ENCODE assay signal across 22 cellular contexts in the genomic region with DNA sequence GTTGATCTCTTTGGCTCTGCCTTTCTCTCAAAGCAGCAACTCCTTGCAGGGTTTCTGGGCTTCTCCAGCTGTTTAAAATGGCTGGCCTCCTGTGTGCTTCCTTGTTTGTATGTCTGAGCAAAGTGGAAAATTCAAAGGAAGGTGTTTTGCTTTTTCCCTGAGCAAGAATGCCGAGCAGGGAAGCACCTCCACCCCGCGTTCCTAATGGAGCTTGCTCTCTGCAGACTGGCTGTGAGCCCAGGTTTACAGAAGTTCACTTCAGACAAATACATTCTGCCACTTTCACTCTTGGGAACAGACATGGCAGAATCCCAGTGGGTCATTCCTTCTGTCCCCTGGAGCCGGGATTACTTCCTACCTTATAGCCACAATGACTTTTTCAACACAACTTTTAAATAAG.
DNase-seq lines count a peak whose midpoint lies in the region; ATAC-seq, FAIRE-seq and TF ChIP-seq lines count a peak whose summit lies in the region.
"Had no signal": no experiment of that assay in that cellular context is flagged by ENCODE, and none has a peak within 500 bp of the region (broad histone marks: within the 10 kb centered on the region; RNA-seq: fewer than 3 reads in every experiment).

No MANE protein-coding gene starts in this region.

- H2AFZ ChIP-seq in HepG2 (ENCODE audit: low read length) (no peak overlapping the region), H1 (ENCODE audit: low read length) (no peak overlapping the region)

- no peak overlapping the region for H2BK12ac ChIP-seq in H1 (ENCODE audit: low read depth, low read length)

- CTCF ChIA-PET in HepG2 (lab: Yijun Ruan, JAX; ENCODE audit: low intra/inter-chr PET ratio, low total read pairs): no interaction called here
- CTCF ChIA-PET in H1 (lab: Charles Lee; ENCODE audit: partially characterized antibody): interaction anchor here (2.0 kb wide), 1 partner anchor 164 kb away, joined by 5 read pairs; no protein-coding TSS in a partner anchor

- H3K4me1 Mint-ChIP-seq in activated T-cell treated with anti-CD3 and anti-CD28 coated beads, Interleukin-2, amount 50 U/mL, for 24 hours (ENCODE audit: low read depth): no peaks in the 10 kb centered on the region
- no peaks in the 10 kb centered on the region for H3K4me1 Mint-ChIP-seq in stimulated activated naive CD8-positive, alpha-beta T cell treated with anti-CD3 and anti-CD28 coated beads, Interleukin-15, amount 100 ng/mL, for 72 hours
- H3K4me1 Mint-ChIP-seq: activated naive CD4-positive, alpha-beta T cell treated with anti-CD3 and anti-CD28 coated beads, Interleukin-2, amount 50 U/mL, for 24 hours had no signal

- H3K4me2 ChIP-seq in HepG2 (ENCODE audit: low read depth, low read length): no peak overlapping the region
- no peak overlapping the region; a peak in 1 of 4 replicates for H3K4me2 ChIP-seq in H1 (ENCODE audit: insufficient read depth in 1 of 2, low read depth in 2 of 2, low read length in 2 of 2)
- H3K4me2 ChIP-seq: KMS-11 had no signal

- DNase-seq in HepG2 (ENCODE audit: low spot score) (no peak), H1 (ENCODE audit: low read depth in 1 of 2, low spot score in 2 of 2) (no peak), medulla oblongata (ENCODE audit: extremely low spot score) (peak; percentile 70)
- no peak for DNase-seq in activated T-cell treated with anti-CD3 and anti-CD28 coated beads, Interleukin-2, amount 50 U/mL, for 24 hours
- DNase-seq in activated effector memory CD4-positive, alpha-beta T cell treated with anti-CD3 and anti-CD28 coated beads, Interleukin-2, amount 50 U/mL, for 16 hours: no peak
- no peak for DNase-seq in stimulated activated naive CD8-positive, alpha-beta T cell treated with anti-CD3 and anti-CD28 coated beads, Interleukin-15, amount 100 ng/mL, for 72 hours
- DNase-seq: activated CD4-positive, alpha-beta T cell treated with anti-CD3 and anti-CD28 coated beads for 4 hours; activated CD8-positive, alpha-beta memory T cell treated with anti-CD3 and anti-CD28 coated beads, Interleukin-2, amount 50 U/mL, for 48 hours; central memory CD4-positive, alpha-beta T cell; COR-L47; HFFc6; NCI-H146; stimulated activated CD4-positive, alpha-beta T cell treated with anti-CD3 and anti-CD28 coated beads, Interleukin-1b, Interleukin-23, amount 100 ng/mL, for 48 hours; T-helper 9 cell had no signal

- no peak overlapping the region for H3K23ac ChIP-seq in H1 (ENCODE audit: insufficient read length)

- POLR2A ChIA-PET in HepG2 (lab: Yijun Ruan, JAX): no interaction called here
- POLR2A ChIA-PET in H1 (lab: Charles Lee; ENCODE audit: partially characterized antibody): no interaction called here

- no peak overlapping the region for H2AK5ac ChIP-seq in H1 (ENCODE audit: low read depth, low read length)

- in situ Hi-C loops in HepG2 (cut with HindIII; ENCODE audit: extremely low pct_ligation_motif_present, low pct_unique_long_range_greater_than_20kb): no loop called here

- H3K27me3 ChIP-seq in liver (ENCODE audit: control insufficient read depth in 4 of 4, insufficient read depth in 4 of 4, low read length in 3 of 4) (no peaks in the 10 kb centered on the region), HepG2 (ENCODE audit: control insufficient read depth in 1 of 2, insufficient read depth in 2 of 2, low read length in 2 of 2) (no peaks in the 10 kb centered on the region; a peak in 2 of 5 replicates), H1 (replicated peaks in 1 of 4; ENCODE audit: control insufficient read depth in 3 of 4, extremely low read depth in 1 of 4, insufficient read depth in 3 of 4, low read length in 3 of 4) (no peaks in the 10 kb centered on the region), gastroesophageal sphincter (no peaks in the 10 kb centered on the region)
- H3K27me3 ChIP-seq: SJSA1 had no signal

- H3K9me3 Mint-ChIP-seq in activated T-cell treated with anti-CD3 and anti-CD28 coated beads, Interleukin-2, amount 50 U/mL, for 24 hours: no peaks in the 10 kb centered on the region
- H3K9me3 Mint-ChIP-seq in stimulated activated naive CD8-positive, alpha-beta T cell treated with anti-CD3 and anti-CD28 coated beads, Interleukin-15, amount 100 ng/mL, for 72 hours: no peaks in the 10 kb centered on the region
- H3K9me3 Mint-ChIP-seq: activated naive CD4-positive, alpha-beta T cell treated with anti-CD3 and anti-CD28 coated beads, Interleukin-2, amount 50 U/mL, for 24 hours; HFFc6 had no signal

- intact Hi-C loops in HepG2 (cut with micrococcal nuclease; ENCODE audit: unreplicated experiment): no loop called here

- H4K91ac ChIP-seq in H1 (replicated peaks; ENCODE audit: insufficient read length, low read length): no peak overlapping the region

- H3K4me3 ChIP-seq in liver (ENCODE audit: low read depth in 1 of 3, low read length in 3 of 3) (peak overlapping the region in 1 of 3 donors; percentile 10), HepG2 (replicated peaks in 1 of 3; ENCODE audit: insufficient read depth in 1 of 3, low read depth in 2 of 3, low read length in 3 of 3) (no peak overlapping the region), H1 (ENCODE audit: extremely low read depth in 1 of 4, insufficient read depth in 2 of 4, low read depth in 3 of 4, low read length in 4 of 4) (no peak overlapping the region), gastroesophageal sphincter (no peak overlapping the region)
- H3K4me3 ChIP-seq: SJSA1, thoracic aorta had no signal

- no peak overlapping the region for H2BK120ac ChIP-seq in H1 (replicated peaks; ENCODE audit: low read depth, low read length)

- no peak overlapping the region for H4K8ac ChIP-seq in H1 (ENCODE audit: extremely low read depth, insufficient read depth, low read length)

- TF ChIP-seq CTCF in liver (IDR thresholded peaks at IDR 0.05; ENCODE audit: low read depth, low read length, missing input control): no peak
- TF ChIP-seq CTCF in HepG2 (CRISPR knock-in tag; IDR thresholded peaks at IDR 0.05): no peak
- TF ChIP-seq CTCF in H1 (IDR thresholded peaks at IDR 0.05; ENCODE audit: control extremely low read depth in 1 of 3, insufficient read depth in 1 of 3, low read depth in 1 of 3, low read length in 3 of 3): no peak
- no peak for TF ChIP-seq CTCF in gastroesophageal sphincter (IDR thresholded peaks at IDR 0.05)

- H3K4me1 ChIP-seq in liver (ENCODE audit: control insufficient read depth in 4 of 4, insufficient read depth in 4 of 4, low read length in 3 of 4) (peaks cover 0 to 3% (median 1%) of the 10 kb centered on the region in 4 donors), HepG2 (ENCODE audit: insufficient read depth, low read length) (no peaks in the 10 kb centered on the region), H1 (replicated peaks in 1 of 4; ENCODE audit: control insufficient read depth in 3 of 4, insufficient read depth in 4 of 4, low read length in 3 of 4) (peaks cover 5 to 16% (median 11%) of the 10 kb centered on the region in 4 experiments), gastroesophageal sphincter (peaks cover 2 to 27% (median 2%) of the 10 kb centered on the region in 3 donors)

- H4K5ac ChIP-seq in H1 (ENCODE audit: insufficient read length, low read depth, low read length): no peak overlapping the region

- H3K4me3 Mint-ChIP-seq in activated T-cell treated with anti-CD3 and anti-CD28 coated beads, Interleukin-2, amount 50 U/mL, for 24 hours: no peak overlapping the region
- no peak overlapping the region for H3K4me3 Mint-ChIP-seq in stimulated activated naive CD8-positive, alpha-beta T cell treated with anti-CD3 and anti-CD28 coated beads, Interleukin-15, amount 100 ng/mL, for 72 hours
- H3K4me3 Mint-ChIP-seq: activated naive CD4-positive, alpha-beta T cell treated with anti-CD3 and anti-CD28 coated beads, Interleukin-2, amount 50 U/mL, for 24 hours; HFFc6 had no signal

- H3K9me3 ChIP-seq in liver (ENCODE audit: control insufficient read depth in 4 of 4, low read length in 3 of 4): no peaks in the 10 kb centered on the region
- no peaks in the 10 kb centered on the region for H3K9me3 ChIP-seq in HepG2 (ENCODE audit: low read length)
- no peaks in the 10 kb centered on the region for H3K9me3 ChIP-seq in H1 (ENCODE audit: insufficient read depth in 2 of 2, low read depth in 1 of 2, low read length in 1 of 2)
- no peaks in the 10 kb centered on the region for H3K9me3 ChIP-seq in gastroesophageal sphincter
- H3K9me3 ChIP-seq: SJSA1, thoracic aorta had no signal

- TF ChIP-seq RAD21 in liver (IDR thresholded peaks at IDR 0.05): peak; percentile 12 to 30
- TF ChIP-seq RAD21 in HepG2 (CRISPR knock-in tag; IDR thresholded peaks at IDR 0.05): no peak
- TF ChIP-seq RAD21 in H1 (IDR thresholded peaks at IDR 0.05 in 1 of 2, conservative IDR thresholded peaks at IDR 0.05 in 1 of 2; ENCODE audit: low read depth in 2 of 2, low read length in 2 of 2): no peak

- FAIRE-seq in HepG2 (lab: Jason Lieb, UNC) (no peak), H1 (lab: Jason Lieb, UNC) (no peak)
- FAIRE-seq: keratinocyte had no signal

- 24% methylated on average over 4 of the region's 4 CpGs for WGBS in liver
- WGBS in HepG2 (ENCODE audit: low lambda C conversion rate): 0% methylated on average over 4 of the region's 4 CpGs
- WGBS in H1 (ENCODE audit: extremely low coverage in 1 of 2, insufficient coverage in 1 of 2, insufficient read length in 1 of 2, insufficient replicate concordance in 2 of 2, low coverage in 1 of 2, low lambda C conversion rate in 2 of 2, missing lambda C conversion rate in 1 of 2), 2 experiments: 79% methylated on average over 4 of the region's 4 CpGs; no CpG with 5 or more reads in 1 of the 2 experiments
- WGBS in gastroesophageal sphincter (ENCODE audit: low coverage in 1 of 2), 2 donors: 0 to 14% methylated on average over 1 to 4 of the region's 4 CpGs

- TF ChIP-seq EP300 in HepG2 (IDR thresholded peaks at IDR 0.05; ENCODE audit: low read depth in 2 of 2, low read length in 2 of 2) (no peak), HepG2 (CRISPR knock-in tag; IDR thresholded peaks at IDR 0.05; ENCODE audit: borderline replicate concordance) (no peak), H1 (IDR thresholded peaks at IDR 0.05; ENCODE audit: borderline replicate concordance in 1 of 2, low read depth in 2 of 2, low read length in 2 of 2) (no peak), gastroesophageal sphincter (IDR thresholded peaks at IDR 0.05) (no peak)

- no peak overlapping the region for H3K56ac ChIP-seq in H1 (replicated peaks; ENCODE audit: insufficient read length, low read depth, low read length)

- H3K36me3 Mint-ChIP-seq in activated T-cell treated with anti-CD3 and anti-CD28 coated beads, Interleukin-2, amount 50 U/mL, for 24 hours (ENCODE audit: low read depth): no peaks in the 10 kb centered on the region
- H3K36me3 Mint-ChIP-seq: activated naive CD4-positive, alpha-beta T cell treated with anti-CD3 and anti-CD28 coated beads, Interleukin-2, amount 50 U/mL, for 24 hours had no signal

- no peak overlapping the region for H3K14ac ChIP-seq in H1 (ENCODE audit: insufficient read length)

- H3K27ac Mint-ChIP-seq in activated T-cell treated with anti-CD3 and anti-CD28 coated beads, Interleukin-2, amount 50 U/mL, for 24 hours: no peak overlapping the region
- H3K27ac Mint-ChIP-seq in stimulated activated naive CD8-positive, alpha-beta T cell treated with anti-CD3 and anti-CD28 coated beads, Interleukin-15, amount 100 ng/mL, for 72 hours: no peak overlapping the region
- H3K27ac Mint-ChIP-seq: activated naive CD4-positive, alpha-beta T cell treated with anti-CD3 and anti-CD28 coated beads, Interleukin-2, amount 50 U/mL, for 24 hours; HFFc6 had no signal

- no peak overlapping the region for H3K18ac ChIP-seq in H1 (ENCODE audit: extremely low read depth, low read length)

- no peak overlapping the region for H3K4ac ChIP-seq in H1 (replicated peaks; ENCODE audit: insufficient read length, low read depth, low read length)

- H3K9ac ChIP-seq in liver (ENCODE audit: low read depth in 1 of 2, low read length in 2 of 2) (no peak overlapping the region), HepG2 (ENCODE audit: insufficient read depth, low read depth, low read length) (no peak overlapping the region), H1 (replicated peaks in 1 of 4; ENCODE audit: extremely low read depth in 1 of 4, low read depth in 3 of 4, low read length in 3 of 4) (no peak overlapping the region)
- H3K9ac ChIP-seq: KMS-11 had no signal

- H3K36me3 ChIP-seq in liver (ENCODE audit: control insufficient read depth in 4 of 4, insufficient read depth in 3 of 4, low read depth in 1 of 4, low read length in 3 of 4) (no peaks in the 10 kb centered on the region), HepG2 (replicated peaks in 1 of 2; ENCODE audit: control insufficient read depth in 1 of 2, insufficient read depth in 2 of 2, low read length in 2 of 2) (no peaks in the 10 kb centered on the region), H1 (ENCODE audit: control insufficient read depth in 2 of 4, insufficient read depth in 4 of 4, low read length in 3 of 4) (no peaks in the 10 kb centered on the region), gastroesophageal sphincter (no peaks in the 10 kb centered on the region)
- H3K36me3 ChIP-seq: SJSA1, thoracic aorta had no signal

- TF ChIP-seq POLR2A in HepG2 (IDR thresholded peaks at IDR 0.05; ENCODE audit: insufficient read depth in 1 of 2, low read depth in 2 of 2, low read length in 2 of 2) (no peak), H1 (IDR thresholded peaks at IDR 0.05; ENCODE audit: control extremely low read depth in 1 of 2, low read depth in 2 of 2, low read length in 2 of 2) (no peak), gastroesophageal sphincter (IDR thresholded peaks at IDR 0.05) (no peak)

- no peak overlapping the region for H2BK15ac ChIP-seq in H1 (ENCODE audit: low read length)

- no peaks in the 10 kb centered on the region; the same call in 1 of the 2 replicates for H3K79me1 ChIP-seq in H1 (ENCODE audit: low read depth, low read length)

- no peak for ATAC-seq in HepG2
- ATAC-seq in gastroesophageal sphincter: no peak
- ATAC-seq in stimulated activated naive CD8-positive, alpha-beta T cell treated with anti-CD3 and anti-CD28 coated beads, Interleukin-15, amount 100 ng/mL, for 72 hours: no peak

- no peaks in the 10 kb centered on the region for H4K20me1 ChIP-seq in HepG2 (ENCODE audit: insufficient read depth, low read length)
- no peaks in the 10 kb centered on the region for H4K20me1 ChIP-seq in H1 (replicated peaks in 1 of 2; ENCODE audit: control insufficient read depth in 1 of 2, insufficient read depth in 2 of 2, low read length in 2 of 2)

- H2BK20ac ChIP-seq in H1 (ENCODE audit: low read length): no peak overlapping the region

- peaks cover 5% of the 10 kb centered on the region for H3K27me3 Mint-ChIP-seq in activated T-cell treated with anti-CD3 and anti-CD28 coated beads, Interleukin-2, amount 50 U/mL, for 24 hours
- peaks cover 7% of the 10 kb centered on the region for H3K27me3 Mint-ChIP-seq in stimulated activated naive CD8-positive, alpha-beta T cell treated with anti-CD3 and anti-CD28 coated beads, Interleukin-15, amount 100 ng/mL, for 72 hours

- no peak overlapping the region for H2BK5ac ChIP-seq in H1 (ENCODE audit: low read depth, low read length)

- no peaks in the 10 kb centered on the region for H3K23me2 ChIP-seq in H1 (ENCODE audit: low read depth, low read length)

- H3K27ac ChIP-seq in liver (ENCODE audit: low read depth in 1 of 2, low read length in 2 of 2) (no peak overlapping the region), HepG2 (ENCODE audit: extremely low read length, insufficient read depth, low read length) (no peak overlapping the region), H1 (ENCODE audit: low read depth, low read length) (no peak overlapping the region), gastroesophageal sphincter (peak overlapping the region in 1 of 4 donors; percentile 8)
- H3K27ac ChIP-seq: HL-60, KMS-11, SJSA1, thoracic aorta had no signal

- no peaks in the 10 kb centered on the region for H3K79me2 ChIP-seq in HepG2 (ENCODE audit: insufficient read depth, low read length)
- no peaks in the 10 kb centered on the region for H3K79me2 ChIP-seq in H1 (ENCODE audit: control insufficient read depth in 1 of 2, insufficient read depth in 2 of 2, low read length in 2 of 2)

- no TSS peak for BruUV-seq in HepG2 (replicated peaks; lab: Mats Ljungman, UMichigan)
